22 cellular contexts compared by ENCODE assay signal in genomic region chr3:15053541-15053940, GRCh38.
"Had no signal": no experiment of that assay in that cellular context is flagged by ENCODE, and none has a peak within 500 bp of the region (broad histone marks: within the 10 kb centered on the region; RNA-seq: fewer than 3 reads in every experiment).

No MANE protein-coding gene starts in this region.

- H3K36me3 ChIP-seq: uterus had no signal

- H3K4me3 Mint-ChIP-seq: activated CD4-positive, alpha-beta T cell treated with anti-CD3 and anti-CD28 coated beads, Interleukin-2, amount 10 ng/mL, durations not matched to agents 24 days and 14 days; activated T-helper 17 cell treated with anti-CD3 and anti-CD28 coated beads, Interleukin-2, amount 50 U/mL, for 72 hours; central memory CD8-positive, alpha-beta T cell; endodermal cell; nephron had no signal

- DNase-seq: activated CD4-positive, alpha-beta T cell treated with anti-CD3 and anti-CD28 coated beads, Interleukin-2, amount 10 ng/mL, durations not matched to agents 24 days and 14 days; activated naive CD4-positive, alpha-beta T cell; aorta; brain microvascular endothelial cell; colonic mucosa; endodermal cell; foreskin melanocyte; head of caudate nucleus; left lung; mammary epithelial cell; spleen; stimulated activated CD4-positive, alpha-beta T cell treated with anti-CD3 and anti-CD28 coated beads, Interleukin-4, amount 100 ng/mL, for 4 hours; stimulated activated naive CD4-positive, alpha-beta T cell; substantia nigra; T-helper 1 cell; T1000; tibial artery; uterus had no signal

- H3K9me3 Mint-ChIP-seq: activated CD4-positive, alpha-beta T cell treated with anti-CD3 and anti-CD28 coated beads, Interleukin-2, amount 10 ng/mL, durations not matched to agents 24 days and 14 days; activated T-helper 17 cell treated with anti-CD3 and anti-CD28 coated beads, Interleukin-2, amount 50 U/mL, for 72 hours; central memory CD8-positive, alpha-beta T cell; endodermal cell; nephron had no signal

- H3K4me3 ChIP-seq: colonic mucosa, left lung, spleen, tibial artery, uterus had no signal

- H3K27me3 ChIP-seq: brain microvascular endothelial cell, colonic mucosa, left lung, spleen, tibial artery, uterus had no signal

- H3K27ac Mint-ChIP-seq: activated CD4-positive, alpha-beta T cell treated with anti-CD3 and anti-CD28 coated beads, Interleukin-2, amount 10 ng/mL, durations not matched to agents 24 days and 14 days; nephron had no signal

- H3K4me1 Mint-ChIP-seq: nephron had no signal

- H3K9me3 ChIP-seq: colonic mucosa, left lung, spleen, tibial artery, uterus had no signal

- H3K27ac ChIP-seq: brain microvascular endothelial cell, colonic mucosa, left lung, tibial artery, uterus had no signal

- H3K4me1 ChIP-seq: colonic mucosa, left lung, tibial artery, uterus had no signal

- ATAC-seq: activated T-helper 17 cell treated with anti-CD3 and anti-CD28 coated beads, Interleukin-2, amount 50 U/mL, for 72 hours; left lung; SK-N-SH treated with all-trans-retinoic acid at 6 μM for 48 hours had no signal

- H3K27me3 Mint-ChIP-seq: activated CD4-positive, alpha-beta T cell treated with anti-CD3 and anti-CD28 coated beads, Interleukin-2, amount 10 ng/mL, durations not matched to agents 24 days and 14 days; activated T-helper 17 cell treated with anti-CD3 and anti-CD28 coated beads, Interleukin-2, amount 50 U/mL, for 72 hours; central memory CD8-positive, alpha-beta T cell had no signal
